14 cellular contexts compared by ENCODE assay signal in the genomic region with DNA sequence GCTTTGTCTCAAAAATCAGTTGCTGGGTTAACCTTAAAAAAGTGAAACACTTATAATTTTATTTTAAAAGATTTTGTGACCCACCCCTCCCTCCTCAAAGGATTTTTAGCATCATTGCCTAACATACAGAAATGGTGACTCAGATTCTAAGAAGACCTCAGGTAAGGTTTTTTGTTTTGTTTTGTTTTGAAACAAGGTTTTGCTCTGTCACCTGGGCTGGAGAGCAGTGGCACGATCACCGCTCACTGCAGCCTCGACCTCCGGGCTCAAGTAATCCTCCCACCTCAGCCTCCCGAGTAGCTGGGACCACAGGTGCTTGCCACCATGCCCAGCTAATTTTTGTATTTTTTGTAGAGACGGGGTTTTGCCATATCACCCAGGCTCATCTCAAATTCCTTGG.
DNase-seq lines count a peak whose midpoint lies in the region; ATAC-seq and TF ChIP-seq lines count a peak whose summit lies in the region.
"Had no signal": no experiment of that assay in that cellular context is flagged by ENCODE, and none has a peak within 500 bp of the region (broad histone marks: within the 10 kb centered on the region; RNA-seq: fewer than 3 reads in every experiment).

No MANE protein-coding gene starts in this region.

- DNase-seq in activated CD4-positive, alpha-beta T cell treated with anti-CD3 and anti-CD28 coated beads, Interleukin-2, amount 10 ng/mL, durations not matched to agents 24 days and 14 days: peak; percentile 72
- DNase-seq in activated CD4-positive, alpha-beta T cell treated with anti-CD3 and anti-CD28 coated beads, Interleukin-2, amount 50 U/mL, for 48 hours: no peak
- DNase-seq in CD4-positive, CD25-positive, alpha-beta regulatory T cell: peak in 1 of 3 donors; percentile 60
- DNase-seq in activated T-helper 2 cell treated with anti-CD3 and anti-CD28 coated beads, Interferon-gamma antibody, Interleukin-2, Interleukin-4, amounts not matched to agents 10 μg/mL and 5 μg/mL and 100 μg/mL, durations not matched to agents 14 hours and 24 hours and 36 hours (ENCODE audit: low spot score): no peak
- DNase-seq in natural killer cell treated with Interleukin-12 subunit alpha and Interleukin-12 subunit beta and Interleukin-15 and Interleukin-18, amount 100 ng/mL, for 72 hours (ENCODE audit: low spot score): no peak
- DNase-seq in NCI-H128 (lab: John Stamatoyannopoulos, UW; ENCODE audit: unreplicated experiment) (no peak), MV-4-11 (lab: John Stamatoyannopoulos, UW) (no peak), MCF 10A (ENCODE audit: unreplicated experiment) (no peak)
- DNase-seq: HFFc6, NCI-H1694 treated with DMSO at 0.1 percent for 48 hours, NCI-H446 treated with DMSO at 0.1 percent for 48 hours, SHP77 treated with DMSO at 0.1 percent for 48 hours, uterus had no signal

- ATAC-seq in CD4-positive, CD25-positive, alpha-beta regulatory T cell (ENCODE audit: low read depth in 2 of 2): peak; percentile 48 to 55
- no peak for ATAC-seq in natural killer cell treated with Interleukin-12 subunit alpha and Interleukin-12 subunit beta and Interleukin-15 and Interleukin-18, amount 100 ng/mL, for 72 hours
- ATAC-seq: A549 had no signal

- no peaks in the 10 kb centered on the region for H3K27me3 ChIP-seq in CD4-positive, CD25-positive, alpha-beta regulatory T cell (ENCODE audit: control insufficient read depth, insufficient read depth, low read length)
- H3K27me3 ChIP-seq: uterus had no signal

- H3K4me3 Mint-ChIP-seq in activated CD4-positive, alpha-beta T cell treated with anti-CD3 and anti-CD28 coated beads, Interleukin-2, amount 10 ng/mL, durations not matched to agents 24 days and 14 days: peak overlapping the region; percentile 13
- H3K4me3 Mint-ChIP-seq in CD4-positive, CD25-positive, alpha-beta regulatory T cell: peak overlapping the region; percentile 74 to 88 (median 85)
- no peak overlapping the region for H3K4me3 Mint-ChIP-seq in activated T-helper 2 cell treated with anti-CD3 and anti-CD28 coated beads, Interferon-gamma antibody, Interleukin-2, Interleukin-4, amounts not matched to agents 10 μg/mL and 5 μg/mL and 100 μg/mL, durations not matched to agents 14 hours and 24 hours and 36 hours (ENCODE audit: low read depth)
- H3K4me3 Mint-ChIP-seq in natural killer cell treated with Interleukin-12 subunit alpha and Interleukin-12 subunit beta and Interleukin-15 and Interleukin-18, amount 100 ng/mL, for 72 hours: no peak overlapping the region
- no peak overlapping the region for H3K4me3 Mint-ChIP-seq in MCF 10A (ENCODE audit: unreplicated experiment)
- H3K4me3 Mint-ChIP-seq: HFFc6 had no signal

- peak overlapping the region; percentile 81 for H3K27ac Mint-ChIP-seq in activated CD4-positive, alpha-beta T cell treated with anti-CD3 and anti-CD28 coated beads, Interleukin-2, amount 10 ng/mL, durations not matched to agents 24 days and 14 days
- H3K27ac Mint-ChIP-seq in CD4-positive, CD25-positive, alpha-beta regulatory T cell: peak overlapping the region; percentile 97 to 98 (median 98)
- H3K27ac Mint-ChIP-seq in activated T-helper 2 cell treated with anti-CD3 and anti-CD28 coated beads, Interferon-gamma antibody, Interleukin-2, Interleukin-4, amounts not matched to agents 10 μg/mL and 5 μg/mL and 100 μg/mL, durations not matched to agents 14 hours and 24 hours and 36 hours: peak overlapping the region; percentile 56
- peak overlapping the region; percentile 79 to 83 for H3K27ac Mint-ChIP-seq in natural killer cell treated with Interleukin-12 subunit alpha and Interleukin-12 subunit beta and Interleukin-15 and Interleukin-18, amount 100 ng/mL, for 72 hours
- no peak overlapping the region for H3K27ac Mint-ChIP-seq in MCF 10A (ENCODE audit: low read depth, unreplicated experiment)
- H3K27ac Mint-ChIP-seq: HFFc6 had no signal

- H3K9me3 Mint-ChIP-seq in activated CD4-positive, alpha-beta T cell treated with anti-CD3 and anti-CD28 coated beads, Interleukin-2, amount 10 ng/mL, durations not matched to agents 24 days and 14 days: peaks cover 3% of the 10 kb centered on the region
- peaks cover 0 to 5% (median 0%) of the 10 kb centered on the region in 7 donors for H3K9me3 Mint-ChIP-seq in CD4-positive, CD25-positive, alpha-beta regulatory T cell
- H3K9me3 Mint-ChIP-seq in activated T-helper 2 cell treated with anti-CD3 and anti-CD28 coated beads, Interferon-gamma antibody, Interleukin-2, Interleukin-4, amounts not matched to agents 10 μg/mL and 5 μg/mL and 100 μg/mL, durations not matched to agents 14 hours and 24 hours and 36 hours: no peaks in the 10 kb centered on the region
- H3K9me3 Mint-ChIP-seq in natural killer cell treated with Interleukin-12 subunit alpha and Interleukin-12 subunit beta and Interleukin-15 and Interleukin-18, amount 100 ng/mL, for 72 hours: no peaks in the 10 kb centered on the region
- H3K9me3 Mint-ChIP-seq in MCF 10A (ENCODE audit: unreplicated experiment): no peaks in the 10 kb centered on the region
- H3K9me3 Mint-ChIP-seq: HFFc6 had no signal

- CTCF ChIA-PET in MCF 10A (lab: Yijun Ruan, JAX): interaction anchor here (10.7 kb wide), 1 partner anchor 11 kb away, joined by 98 read pairs; no protein-coding TSS in a partner anchor

- H3K4me3 ChIP-seq in CD4-positive, CD25-positive, alpha-beta regulatory T cell (ENCODE audit: low read depth, low read length): peak overlapping the region; percentile 69
- H3K4me3 ChIP-seq: A549, uterus had no signal

- H3K9me3 ChIP-seq in CD4-positive, CD25-positive, alpha-beta regulatory T cell (ENCODE audit: control insufficient read depth in 2 of 2, low read length in 2 of 2): no peaks in the 10 kb centered on the region
- H3K9me3 ChIP-seq: A549, uterus had no signal

- no peak for TF ChIP-seq CTCF in MCF 10A (IDR thresholded peaks at IDR 0.05; ENCODE audit: unreplicated experiment)

- intact Hi-C loops in activated CD4-positive, alpha-beta T cell treated with anti-CD3 and anti-CD28 coated beads, Interleukin-2, amount 10 ng/mL, durations not matched to agents 24 days and 14 days (cut with micrococcal nuclease): loop anchor here (2.0 kb wide), 2 partner anchors 16 to 76 kb away; no protein-coding TSS in a partner anchor
- intact Hi-C loops in activated T-helper 2 cell treated with anti-CD3 and anti-CD28 coated beads, Interferon-gamma antibody, Interleukin-2, Interleukin-4, amounts not matched to agents 10 μg/mL and 5 μg/mL and 100 μg/mL, durations not matched to agents 14 hours and 24 hours and 36 hours (cut with micrococcal nuclease): loop anchor here (2.0 kb wide), 1 partner anchor 74 kb away; the partner anchor contains the start of gene RASSF3
- intact Hi-C loops in MCF 10A (cut with micrococcal nuclease): no loop called here

- peaks cover 95% of the 10 kb centered on the region for H3K4me1 ChIP-seq in CD4-positive, CD25-positive, alpha-beta regulatory T cell (ENCODE audit: control insufficient read depth, insufficient read depth, low read length, poor library complexity, severe bottlenecking)

- H3K36me3 ChIP-seq in CD4-positive, CD25-positive, alpha-beta regulatory T cell (ENCODE audit: control insufficient read depth, insufficient read depth, low read length): peaks cover 33% of the 10 kb centered on the region
- H3K36me3 ChIP-seq: uterus had no signal

- H3K27ac ChIP-seq in CD4-positive, CD25-positive, alpha-beta regulatory T cell (ENCODE audit: insufficient read depth, low read length, poor library complexity, severe bottlenecking): peak overlapping the region; percentile 92
- H3K27ac ChIP-seq: A549 had no signal

- H3K4me1 Mint-ChIP-seq in activated CD4-positive, alpha-beta T cell treated with anti-CD3 and anti-CD28 coated beads, Interleukin-2, amount 10 ng/mL, durations not matched to agents 24 days and 14 days: peaks cover 72% of the 10 kb centered on the region
- peaks cover 29 to 96% (median 72%) of the 10 kb centered on the region in 4 donors for H3K4me1 Mint-ChIP-seq in CD4-positive, CD25-positive, alpha-beta regulatory T cell
- peaks cover 58% of the 10 kb centered on the region for H3K4me1 Mint-ChIP-seq in activated T-helper 2 cell treated with anti-CD3 and anti-CD28 coated beads, Interferon-gamma antibody, Interleukin-2, Interleukin-4, amounts not matched to agents 10 μg/mL and 5 μg/mL and 100 μg/mL, durations not matched to agents 14 hours and 24 hours and 36 hours (ENCODE audit: low read depth)
- H3K4me1 Mint-ChIP-seq in natural killer cell treated with Interleukin-12 subunit alpha and Interleukin-12 subunit beta and Interleukin-15 and Interleukin-18, amount 100 ng/mL, for 72 hours (ENCODE audit: low read depth in 2 of 2): peaks cover 47 to 54% of the 10 kb centered on the region in 2 donors
- peaks cover 18% of the 10 kb centered on the region for H3K4me1 Mint-ChIP-seq in MCF 10A (ENCODE audit: insufficient read depth, unreplicated experiment)

- H3K27me3 Mint-ChIP-seq in activated CD4-positive, alpha-beta T cell treated with anti-CD3 and anti-CD28 coated beads, Interleukin-2, amount 10 ng/mL, durations not matched to agents 24 days and 14 days: no peaks in the 10 kb centered on the region
- no peaks in the 10 kb centered on the region for H3K27me3 Mint-ChIP-seq in CD4-positive, CD25-positive, alpha-beta regulatory T cell
- no peaks in the 10 kb centered on the region for H3K27me3 Mint-ChIP-seq in activated T-helper 2 cell treated with anti-CD3 and anti-CD28 coated beads, Interferon-gamma antibody, Interleukin-2, Interleukin-4, amounts not matched to agents 10 μg/mL and 5 μg/mL and 100 μg/mL, durations not matched to agents 14 hours and 24 hours and 36 hours (ENCODE audit: low read depth)
- no peaks in the 10 kb centered on the region for H3K27me3 Mint-ChIP-seq in natural killer cell treated with Interleukin-12 subunit alpha and Interleukin-12 subunit beta and Interleukin-15 and Interleukin-18, amount 100 ng/mL, for 72 hours
- H3K27me3 Mint-ChIP-seq in MCF 10A (ENCODE audit: insufficient read depth, unreplicated experiment): no peaks in the 10 kb centered on the region

- POLR2A ChIA-PET in MCF 10A (lab: Yijun Ruan, JAX): interaction anchor here (0.9 kb wide), 1 partner anchor 76 kb away, joined by 5 read pairs; no protein-coding TSS in a partner anchor

- H3K36me3 Mint-ChIP-seq in activated CD4-positive, alpha-beta T cell treated with anti-CD3 and anti-CD28 coated beads, Interleukin-2, amount 10 ng/mL, durations not matched to agents 24 days and 14 days (ENCODE audit: low read depth): peaks cover 51% of the 10 kb centered on the region
- H3K36me3 Mint-ChIP-seq in CD4-positive, CD25-positive, alpha-beta regulatory T cell: peaks cover 57% of the 10 kb centered on the region
- H3K36me3 Mint-ChIP-seq in activated T-helper 2 cell treated with anti-CD3 and anti-CD28 coated beads, Interferon-gamma antibody, Interleukin-2, Interleukin-4, amounts not matched to agents 10 μg/mL and 5 μg/mL and 100 μg/mL, durations not matched to agents 14 hours and 24 hours and 36 hours (ENCODE audit: low read depth): peaks cover 58% of the 10 kb centered on the region
- H3K36me3 Mint-ChIP-seq in natural killer cell treated with Interleukin-12 subunit alpha and Interleukin-12 subunit beta and Interleukin-15 and Interleukin-18, amount 100 ng/mL, for 72 hours: peaks cover 6% of the 10 kb centered on the region
- H3K36me3 Mint-ChIP-seq in MCF 10A (ENCODE audit: insufficient read depth, unreplicated experiment): peaks cover 29% of the 10 kb centered on the region

- no TSS peak for BruUV-seq in MCF 10A (replicated peaks; lab: Mats Ljungman, UMichigan)

Comparison
In these comparisons a context has a peak if more than half of its experiments do, and no peak if none do; other contexts are left out.
1. H3K4me3 Mint-ChIP-seq: peak in activated CD4-positive, alpha-beta T cell treated with anti-CD3 and anti-CD28 coated beads, Interleukin-2, amount 10 ng/mL, durations not matched to agents 24 days and 14 days (single experiment) and CD4-positive, CD25-positive, alpha-beta regulatory T cell (4 of 4); none in activated T-helper 2 cell treated with anti-CD3 and anti-CD28 coated beads, Interferon-gamma antibody, Interleukin-2, Interleukin-4, amounts not matched to agents 10 μg/mL and 5 μg/mL and 100 μg/mL, durations not matched to agents 14 hours and 24 hours and 36 hours (single experiment), natural killer cell treated with Interleukin-12 subunit alpha and Interleukin-12 subunit beta and Interleukin-15 and Interleukin-18, amount 100 ng/mL, for 72 hours (single experiment) and MCF 10A (single experiment).
2. ATAC-seq: peak in CD4-positive, CD25-positive, alpha-beta regulatory T cell (2 of 2); none in natural killer cell treated with Interleukin-12 subunit alpha and Interleukin-12 subunit beta and Interleukin-15 and Interleukin-18, amount 100 ng/mL, for 72 hours (0 of 2).